In the genomic region with DNA sequence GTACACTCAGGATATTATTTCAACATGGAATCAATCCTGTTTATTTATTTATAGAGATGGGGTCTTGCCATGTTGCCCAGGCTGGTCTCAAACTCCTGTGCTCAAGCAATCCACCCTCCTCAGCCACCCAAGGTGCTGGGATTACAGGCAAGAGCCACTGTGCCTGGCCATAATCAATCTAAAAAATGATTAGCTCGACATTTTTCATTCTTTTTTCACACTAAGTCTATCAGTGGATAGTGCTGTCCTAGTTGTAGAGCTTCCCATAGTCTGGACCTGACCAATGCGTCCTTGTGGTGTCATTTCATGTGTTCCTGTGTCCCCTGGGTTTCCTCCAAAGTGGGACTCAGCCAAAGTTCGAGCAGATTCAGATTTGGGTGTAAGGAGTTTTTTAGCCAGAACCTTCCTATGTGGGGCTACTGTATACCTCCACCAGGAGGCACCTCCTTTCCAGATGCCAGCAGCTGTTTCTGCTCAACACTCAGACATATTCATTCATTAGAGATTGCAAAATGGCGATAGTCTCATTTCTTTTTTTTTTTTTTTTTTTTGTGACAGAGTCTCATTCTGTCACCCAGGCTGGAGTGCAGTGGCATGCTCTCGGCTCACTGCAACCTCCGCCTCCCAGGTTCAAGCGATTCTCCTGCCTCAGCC, we compare ENCODE assay signal across 9 cellular contexts.
DNase-seq lines count a peak whose midpoint lies in the region; ATAC-seq and TF ChIP-seq lines count a peak whose summit lies in the region.
"Had no signal": no experiment of that assay in that cellular context is flagged by ENCODE, and none has a peak within 500 bp of the region (broad histone marks: within the 10 kb centered on the region; RNA-seq: fewer than 3 reads in every experiment).

No MANE protein-coding gene starts in this region.

- peak overlapping the region; percentile 92 for H3K27ac Mint-ChIP-seq in activated CD4-positive, alpha-beta memory T cell treated with anti-CD3 and anti-CD28 coated beads, Interleukin-2, amount 10 ng/mL, durations not matched to agents 7 days and 5 days
- H3K27ac Mint-ChIP-seq in activated CD4-positive, alpha-beta memory T cell treated with anti-CD3 and anti-CD28 coated beads for 36 hours = no peak overlapping the region
- H3K27ac Mint-ChIP-seq in HFFc6 (no peak overlapping the region), activated B cell treated with CpG ODN at 0.5 μM for 24 hours (peak overlapping the region; percentile 27), neural crest cell (ENCODE audit: unreplicated experiment) (no peak overlapping the region)

- ATAC-seq in activated B cell treated with CpG ODN at 0.5 μM for 24 hours (ENCODE audit: low read depth) = no peak
- no peak for ATAC-seq in GM21737 (IDR thresholded peaks at IDR 0.05; ENCODE audit: unreplicated experiment)

- no peaks in the 10 kb centered on the region for H3K9me3 Mint-ChIP-seq in activated CD4-positive, alpha-beta memory T cell treated with anti-CD3 and anti-CD28 coated beads, Interleukin-2, amount 10 ng/mL, durations not matched to agents 7 days and 5 days
- no peaks in the 10 kb centered on the region for H3K9me3 Mint-ChIP-seq in activated CD4-positive, alpha-beta memory T cell treated with anti-CD3 and anti-CD28 coated beads for 36 hours
- H3K9me3 Mint-ChIP-seq in HFFc6 (no peaks in the 10 kb centered on the region), activated B cell treated with CpG ODN at 0.5 μM for 24 hours (no peaks in the 10 kb centered on the region), neural crest cell (no peaks in the 10 kb centered on the region)

- H3K36me3 Mint-ChIP-seq in activated CD4-positive, alpha-beta memory T cell treated with anti-CD3 and anti-CD28 coated beads, Interleukin-2, amount 10 ng/mL, durations not matched to agents 7 days and 5 days (ENCODE audit: low read depth) = peaks cover 1% of the 10 kb centered on the region
- H3K36me3 Mint-ChIP-seq in activated CD4-positive, alpha-beta memory T cell treated with anti-CD3 and anti-CD28 coated beads for 36 hours = peaks cover 2% of the 10 kb centered on the region
- H3K36me3 Mint-ChIP-seq in HFFc6 (ENCODE audit: low read depth) = no peaks in the 10 kb centered on the region
- no peaks in the 10 kb centered on the region for H3K36me3 Mint-ChIP-seq in activated B cell treated with CpG ODN at 0.5 μM for 24 hours (ENCODE audit: low read depth)
- H3K36me3 Mint-ChIP-seq in neural crest cell (ENCODE audit: low read depth) = no peaks in the 10 kb centered on the region

- CTCF ChIA-PET in activated CD4-positive, alpha-beta memory T cell treated with anti-CD3 and anti-CD28 coated beads, Interleukin-2, amount 10 ng/mL, durations not matched to agents 7 days and 5 days (lab: Charles Lee) = interaction anchor here (0.6 to 5.6 kb wide), 13 partner anchors 10 to 374 kb away, joined by 3 to 28 read pairs (median 6); a partner anchor contains a TSS
- CTCF ChIA-PET in activated CD4-positive, alpha-beta memory T cell treated with anti-CD3 and anti-CD28 coated beads for 36 hours (lab: Charles Lee) = interaction anchor here (0.6 to 2.5 kb wide), 5 partner anchors 61 to 1235 kb away, joined by 3 to 9 read pairs (median 5); a partner anchor contains a TSS
- CTCF ChIA-PET in activated B cell treated with CpG ODN at 0.5 μM for 24 hours (lab: Charles Lee) = interaction anchor here (1.7 to 2.5 kb wide), 2 partner anchors 61 to 78 kb away, joined by 11 to 12 read pairs; a partner anchor contains a TSS

- H3K4me3 Mint-ChIP-seq in activated CD4-positive, alpha-beta memory T cell treated with anti-CD3 and anti-CD28 coated beads, Interleukin-2, amount 10 ng/mL, durations not matched to agents 7 days and 5 days = peak overlapping the region; percentile 46
- no peak overlapping the region for H3K4me3 Mint-ChIP-seq in activated CD4-positive, alpha-beta memory T cell treated with anti-CD3 and anti-CD28 coated beads for 36 hours
- H3K4me3 Mint-ChIP-seq in HFFc6 (no peak overlapping the region), activated B cell treated with CpG ODN at 0.5 μM for 24 hours (no peak overlapping the region), neural crest cell (no peak overlapping the region)

- H3K27me3 Mint-ChIP-seq in activated CD4-positive, alpha-beta memory T cell treated with anti-CD3 and anti-CD28 coated beads, Interleukin-2, amount 10 ng/mL, durations not matched to agents 7 days and 5 days = no peaks in the 10 kb centered on the region
- peaks cover 1% of the 10 kb centered on the region for H3K27me3 Mint-ChIP-seq in activated CD4-positive, alpha-beta memory T cell treated with anti-CD3 and anti-CD28 coated beads for 36 hours
- H3K27me3 Mint-ChIP-seq in HFFc6 (ENCODE audit: insufficient read depth) (peaks cover 8% of the 10 kb centered on the region), activated B cell treated with CpG ODN at 0.5 μM for 24 hours (peaks cover under 1% of the 10 kb centered on the region), neural crest cell (ENCODE audit: low read depth) (peaks cover 8% of the 10 kb centered on the region)

- H3K4me1 Mint-ChIP-seq in activated CD4-positive, alpha-beta memory T cell treated with anti-CD3 and anti-CD28 coated beads, Interleukin-2, amount 10 ng/mL, durations not matched to agents 7 days and 5 days = peaks cover 71% of the 10 kb centered on the region
- H3K4me1 Mint-ChIP-seq in activated CD4-positive, alpha-beta memory T cell treated with anti-CD3 and anti-CD28 coated beads for 36 hours (ENCODE audit: low read depth) = peaks cover 61% of the 10 kb centered on the region
- H3K4me1 Mint-ChIP-seq in HFFc6 (ENCODE audit: low read depth) = peaks cover 9% of the 10 kb centered on the region
- H3K4me1 Mint-ChIP-seq in activated B cell treated with CpG ODN at 0.5 μM for 24 hours = peaks cover 46% of the 10 kb centered on the region
- H3K4me1 Mint-ChIP-seq in neural crest cell = no peaks in the 10 kb centered on the region

- TF ChIP-seq CTCF in HFFc6 (IDR thresholded peaks at IDR 0.05) (peak; percentile 49), activated B cell treated with CpG ODN at 0.5 μM for 24 hours (IDR thresholded peaks at IDR 0.05) (no peak), neural crest cell (conservative IDR thresholded peaks at IDR 0.05) (peak; percentile 42)

- POLR2A ChIA-PET in activated CD4-positive, alpha-beta memory T cell treated with anti-CD3 and anti-CD28 coated beads, Interleukin-2, amount 10 ng/mL, durations not matched to agents 7 days and 5 days (lab: Charles Lee) = interaction anchor here (0.8 to 2.6 kb wide), 8 partner anchors 12 to 154 kb away, joined by 3 to 24 read pairs (median 6); a partner anchor contains a TSS
- POLR2A ChIA-PET in activated CD4-positive, alpha-beta memory T cell treated with anti-CD3 and anti-CD28 coated beads for 36 hours (lab: Charles Lee) = no interaction called here
- POLR2A ChIA-PET in activated B cell treated with CpG ODN at 0.5 μM for 24 hours (lab: Charles Lee) = interaction anchor here (0.5 to 3.5 kb wide), 7 partner anchors 9 to 1731 kb away, joined by 3 to 38 read pairs (median 6); a partner anchor contains a TSS

- intact Hi-C loops in activated CD4-positive, alpha-beta memory T cell treated with anti-CD3 and anti-CD28 coated beads for 36 hours (cut with micrococcal nuclease) = loop anchor here (5.0 kb wide), 2 partner anchors 61 to 296 kb away; a partner anchor contains a TSS
- intact Hi-C loops in activated B cell treated with CpG ODN at 0.5 μM for 24 hours (cut with micrococcal nuclease) = loop anchor here (1.0 to 10.0 kb wide), 4 partner anchors 27 to 308 kb away; no protein-coding TSS in a partner anchor

- peak; percentile 41 for DNase-seq in activated CD4-positive, alpha-beta memory T cell treated with anti-CD3 and anti-CD28 coated beads, Interleukin-2, amount 10 ng/mL, durations not matched to agents 7 days and 5 days
- no peak for DNase-seq in activated CD4-positive, alpha-beta memory T cell treated with anti-CD3 and anti-CD28 coated beads for 36 hours
- DNase-seq in HFFc6 (peak; percentile 3), activated B cell treated with CpG ODN at 0.5 μM for 24 hours (no peak), neural crest cell (ENCODE audit: low read depth, low spot score) (no peak), NCI-H345 treated with DMSO at 0.1 percent for 48 hours (lab: John Stamatoyannopoulos, UW; ENCODE audit: unreplicated experiment) (no peak), RKO (ENCODE audit: low spot score) (no peak)
- DNase-seq: ACHN had no signal

Comparison
In these comparisons a context has a peak if more than half of its experiments do, and no peak if none do; other contexts are left out.
1. DNase-seq: peak in activated CD4-positive, alpha-beta memory T cell treated with anti-CD3 and anti-CD28 coated beads, Interleukin-2, amount 10 ng/mL, durations not matched to agents 7 days and 5 days (single experiment) and HFFc6 (single experiment); none in activated CD4-positive, alpha-beta memory T cell treated with anti-CD3 and anti-CD28 coated beads for 36 hours (single experiment), activated B cell treated with CpG ODN at 0.5 μM for 24 hours (single experiment), neural crest cell (single experiment), NCI-H345 treated with DMSO at 0.1 percent for 48 hours (single experiment) and RKO (single experiment).
2. H3K27ac Mint-ChIP-seq: peak in activated CD4-positive, alpha-beta memory T cell treated with anti-CD3 and anti-CD28 coated beads, Interleukin-2, amount 10 ng/mL, durations not matched to agents 7 days and 5 days (single experiment) and activated B cell treated with CpG ODN at 0.5 μM for 24 hours (single experiment); none in activated CD4-positive, alpha-beta memory T cell treated with anti-CD3 and anti-CD28 coated beads for 36 hours (single experiment), HFFc6 (single experiment) and neural crest cell (single experiment).